In genomic region chr3:159861369-159861987, GRCh38 we compare ENCODE assay signal across 10 cellular contexts. TPM values are rescaled to one million over a fixed set of nuclear protein-coding genes. Genes with fewer than 3 reads are reported as not detected.
DNase-seq lines count a peak whose midpoint lies in the region; ATAC-seq and TF ChIP-seq lines count a peak whose summit lies in the region.
"Had no signal": no experiment of that assay in that cellular context is flagged by ENCODE, and none has a peak within 500 bp of the region (broad histone marks: within the 10 kb centered on the region; RNA-seq: fewer than 3 reads in every experiment).

No MANE protein-coding gene starts in this region.

- BruUV-seq in MCF 10A (replicated peaks; lab: Mats Ljungman, UMichigan) (no TSS peak), Calu3 (replicated peaks; lab: Mats Ljungman, UMichigan) (no TSS peak)

- in situ Hi-C loops in astrocyte of the spinal cord (cut with HindIII; ENCODE audit: low sequenced_read_pairs), result no loop called here

- no peak for TF ChIP-seq CTCF in MCF 10A (IDR thresholded peaks at IDR 0.05; ENCODE audit: unreplicated experiment)
- no peak for TF ChIP-seq CTCF in breast epithelium (IDR thresholded peaks at IDR 0.05)
- no peak for TF ChIP-seq CTCF in astrocyte of the spinal cord (IDR thresholded peaks at IDR 0.05; ENCODE audit: low read depth, low read length)
- TF ChIP-seq CTCF in Calu3 (IDR thresholded peaks at IDR 0.05; ENCODE audit: unreplicated experiment), result no peak

- H3K4me3 Mint-ChIP-seq in MCF 10A (ENCODE audit: unreplicated experiment) (no peak overlapping the region), Calu3 (ENCODE audit: low read depth, unreplicated experiment) (no peak overlapping the region)
- H3K4me3 Mint-ChIP-seq in activated CD8-positive, alpha-beta memory T cell treated with anti-CD3 and anti-CD28 coated beads, Interleukin-2, amount 10 ng/mL, durations not matched to agents 7 days and 5 days, result no peak overlapping the region

- H3K4me3 ChIP-seq in breast epithelium, result no peak overlapping the region
- no peak overlapping the region for H3K4me3 ChIP-seq in astrocyte of the spinal cord (ENCODE audit: low read depth, low read length)
- H3K4me3 ChIP-seq: A549, hepatocyte had no signal

- H3K27ac ChIP-seq in breast epithelium (peak overlapping the region in 1 of 2 donors; percentile 44), substantia nigra (ENCODE audit: low read depth, low read length, poor library complexity, severe bottlenecking) (peak overlapping the region; percentile 44)
- H3K27ac ChIP-seq: hepatocyte had no signal

- no peak for TF ChIP-seq POLR2A in breast epithelium (IDR thresholded peaks at IDR 0.05)

- H3K36me3 Mint-ChIP-seq in MCF 10A (ENCODE audit: insufficient read depth, unreplicated experiment), result no peaks in the 10 kb centered on the region
- H3K36me3 Mint-ChIP-seq in activated CD8-positive, alpha-beta memory T cell treated with anti-CD3 and anti-CD28 coated beads, Interleukin-2, amount 10 ng/mL, durations not matched to agents 7 days and 5 days, result no peaks in the 10 kb centered on the region
- H3K36me3 Mint-ChIP-seq in Calu3 (ENCODE audit: insufficient read depth, unreplicated experiment), result no peaks in the 10 kb centered on the region

- H3K27me3 Mint-ChIP-seq in MCF 10A (ENCODE audit: insufficient read depth, unreplicated experiment) (no peaks in the 10 kb centered on the region), Calu3 (ENCODE audit: unreplicated experiment) (no peaks in the 10 kb centered on the region)
- peaks cover 37% of the 10 kb centered on the region for H3K27me3 Mint-ChIP-seq in activated CD8-positive, alpha-beta memory T cell treated with anti-CD3 and anti-CD28 coated beads, Interleukin-2, amount 10 ng/mL, durations not matched to agents 7 days and 5 days

- H3K27ac Mint-ChIP-seq in MCF 10A (ENCODE audit: low read depth, unreplicated experiment) (peak overlapping the region; percentile 65), Calu3 (ENCODE audit: unreplicated experiment) (no peak overlapping the region)
- no peak overlapping the region for H3K27ac Mint-ChIP-seq in activated CD8-positive, alpha-beta memory T cell treated with anti-CD3 and anti-CD28 coated beads, Interleukin-2, amount 10 ng/mL, durations not matched to agents 7 days and 5 days

- DNase-seq in MCF 10A (ENCODE audit: unreplicated experiment) (no peak), breast epithelium (ENCODE audit: low spot score in 2 of 2) (no peak), astrocyte of the spinal cord (ENCODE audit: low read depth, low spot score) (peak; percentile 30), substantia nigra (lab: John Stamatoyannopoulos, UW) (no peak), Calu3 (no peak)
- DNase-seq in activated CD8-positive, alpha-beta memory T cell treated with anti-CD3 and anti-CD28 coated beads, Interleukin-2, amount 10 ng/mL, durations not matched to agents 7 days and 5 days, result no peak
- DNase-seq in activated CD4-positive, alpha-beta T cell treated with anti-CD3 and anti-CD28 coated beads for 4 hours, result no peak

- no peaks in the 10 kb centered on the region for H3K27me3 ChIP-seq in breast epithelium
- H3K27me3 ChIP-seq: hepatocyte had no signal

- no peaks in the 10 kb centered on the region for H3K4me1 ChIP-seq in breast epithelium

- intact Hi-C loops in MCF 10A (cut with micrococcal nuclease) (no loop called here), breast epithelium (cut with DNase I; ENCODE audit: low total_unique reads) (no loop called here), Calu3 (cut with micrococcal nuclease; ENCODE audit: unreplicated experiment) (no loop called here)

- H3K36me3 ChIP-seq in breast epithelium, result no peaks in the 10 kb centered on the region

- ATAC-seq in HG02938 (IDR thresholded peaks at IDR 0.05; ENCODE audit: unreplicated experiment), result peak; percentile 57
- no peak for ATAC-seq in activated CD8-positive, alpha-beta memory T cell treated with anti-CD3 and anti-CD28 coated beads, Interleukin-2, amount 10 ng/mL, durations not matched to agents 7 days and 5 days
- ATAC-seq: A549 had no signal

- H3K4me1 Mint-ChIP-seq in MCF 10A (ENCODE audit: insufficient read depth, unreplicated experiment) (peaks cover 42% of the 10 kb centered on the region), Calu3 (ENCODE audit: low read depth, unreplicated experiment) (peaks cover 8% of the 10 kb centered on the region)
- H3K4me1 Mint-ChIP-seq in activated CD8-positive, alpha-beta memory T cell treated with anti-CD3 and anti-CD28 coated beads, Interleukin-2, amount 10 ng/mL, durations not matched to agents 7 days and 5 days, result peaks cover 8% of the 10 kb centered on the region

- CTCF ChIA-PET in MCF 10A (lab: Yijun Ruan, JAX), result interaction anchor here (3.0 to 3.3 kb wide), 2 partner anchors 11 to 145 kb away, joined by 10 to 12 read pairs; no protein-coding TSS in a partner anchor
- CTCF ChIA-PET in activated CD8-positive, alpha-beta memory T cell treated with anti-CD3 and anti-CD28 coated beads, Interleukin-2, amount 10 ng/mL, durations not matched to agents 7 days and 5 days (lab: Charles Lee), result no interaction called here
- CTCF ChIA-PET in Calu3 (lab: Charles Lee), result no interaction called here

- H3K9me3 ChIP-seq in breast epithelium, result no peaks in the 10 kb centered on the region
- H3K9me3 ChIP-seq: A549 had no signal

- POLR2A ChIA-PET in MCF 10A (lab: Yijun Ruan, JAX), result interaction anchor here (5.4 kb wide), 1 partner anchor 8 kb away, joined by 42 read pairs; no protein-coding TSS in a partner anchor

- H3K9me3 Mint-ChIP-seq in MCF 10A (ENCODE audit: unreplicated experiment), result no peaks in the 10 kb centered on the region
- H3K9me3 Mint-ChIP-seq in activated CD8-positive, alpha-beta memory T cell treated with anti-CD3 and anti-CD28 coated beads, Interleukin-2, amount 10 ng/mL, durations not matched to agents 7 days and 5 days (ENCODE audit: low read depth), result no peaks in the 10 kb centered on the region
- H3K9me3 Mint-ChIP-seq in Calu3 (ENCODE audit: low read depth, unreplicated experiment), result no peaks in the 10 kb centered on the region

RNA-seq across cellular contexts. Expression of gene SCHIP1, which starts 21.8 kb away (rescaled TPM):
- total RNA-seq in MCF 10A (2022), result 1.2 and 5.9 TPM in 2 replicates
- 10 to 100 TPM in 1 of 3 donors, 1 to 10 TPM in 2; 1.6 to 14.2 (median 8.8) TPM for total RNA-seq in breast epithelium
- under 1 TPM; 0.23 to 0.41 TPM for total RNA-seq in activated CD8-positive, alpha-beta memory T cell treated with anti-CD3 and anti-CD28 coated beads, Interleukin-2, amount 10 ng/mL, durations not matched to agents 7 days and 5 days
- total RNA-seq in Calu3 (2022), result 1.2 and 2.6 TPM in 2 replicates
